In the genomic region with DNA sequence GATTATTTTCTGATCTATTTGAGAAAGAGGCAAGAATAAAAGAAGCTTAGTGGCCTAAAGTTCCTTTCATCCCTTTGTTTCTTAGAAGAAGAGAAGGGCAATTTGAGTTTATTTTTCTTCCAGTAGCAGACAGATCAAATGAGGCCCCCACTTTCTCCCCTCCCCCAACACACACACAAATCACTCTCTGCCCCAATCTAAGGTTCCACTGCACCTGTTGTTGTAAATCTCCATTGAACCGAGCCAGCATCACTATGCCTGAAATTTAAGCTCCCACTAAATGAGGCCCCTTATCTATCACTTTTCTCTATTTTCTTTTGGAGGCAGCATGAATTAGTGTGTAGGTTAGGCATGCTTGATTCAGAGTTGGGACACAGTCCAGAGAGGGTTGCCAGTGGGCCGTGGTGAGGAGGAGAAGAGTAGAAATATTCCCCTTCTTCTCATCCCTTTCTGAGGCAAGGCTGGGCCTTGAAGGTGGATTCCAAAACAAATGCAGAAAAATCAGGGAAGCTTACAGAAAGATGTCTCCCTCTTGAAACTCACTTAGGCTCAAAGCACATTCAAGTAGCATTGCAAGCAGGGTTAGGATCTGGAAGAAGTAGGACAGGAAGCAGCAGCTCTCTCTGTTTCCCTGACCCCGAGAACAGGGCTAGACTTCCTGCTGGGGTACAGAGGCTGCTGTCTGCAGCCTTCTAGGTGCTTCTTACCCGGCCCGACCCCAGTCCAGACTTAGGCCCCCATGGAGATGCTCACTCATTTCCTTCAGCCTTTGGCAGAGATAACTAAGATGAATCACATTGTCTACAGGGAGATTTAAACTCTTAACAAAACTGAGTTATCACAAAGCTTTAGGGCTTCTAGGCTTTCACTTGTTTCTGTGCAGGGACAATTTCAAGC, we compare ENCODE assay signal across 16 cellular contexts.
DNase-seq lines count a peak whose midpoint lies in the region; ATAC-seq, FAIRE-seq and TF ChIP-seq lines count a peak whose summit lies in the region.
"Had no signal": no experiment of that assay in that cellular context is flagged by ENCODE, and none has a peak within 500 bp of the region (broad histone marks: within the 10 kb centered on the region; RNA-seq: fewer than 3 reads in every experiment).

No MANE protein-coding gene starts in this region.

- H3K9me1 ChIP-seq in endothelial cell of umbilical vein (replicated peaks; ENCODE audit: control insufficient read depth, extremely low read depth, insufficient read depth, low read length) = no peaks in the 10 kb centered on the region

- no peak overlapping the region for H3K9ac ChIP-seq in endothelial cell of umbilical vein (replicated peaks; ENCODE audit: extremely low read depth, insufficient read depth, low read length)

- DNase-seq in GM03348 (ENCODE audit: low spot score) (peak; percentile 51), NCI-H226 (peak; percentile 34), endothelial cell of umbilical vein (ENCODE audit: low read depth, low spot score) (peak; percentile 20), psoas muscle (no peak), upper lobe of right lung (no peak), SKM-1 treated with dmso at 0.1 percent for 144 hours (lab: John Stamatoyannopoulos, UW; ENCODE audit: unreplicated experiment) (no peak)
- DNase-seq in activated CD8-positive, alpha-beta memory T cell treated with anti-CD3 and anti-CD28 coated beads, Interleukin-2, amount 10 ng/mL, durations not matched to agents 7 days and 5 days = no peak
- DNase-seq: activated CD4-positive, alpha-beta memory T cell treated with anti-CD3 and anti-CD28 coated beads, Interleukin-2, amount 10 ng/mL, durations not matched to agents 7 days and 5 days; NCI-H187 treated with DMSO at 0.1 percent for 48 hours; occipital lobe; stimulated activated naive CD4-positive, alpha-beta T cell treated with Interleukin-2 at 50 U/mL for 16 hours had no signal

- H3K4me2 ChIP-seq in endothelial cell of umbilical vein (ENCODE audit: insufficient read depth, low read length) = no peak overlapping the region

- peaks cover 4% of the 10 kb centered on the region for H3K4me1 ChIP-seq in endothelial cell of umbilical vein (ENCODE audit: control insufficient read depth, extremely low read depth, insufficient read depth, low read length)
- peaks cover 12% of the 10 kb centered on the region for H3K4me1 ChIP-seq in psoas muscle
- no peaks in the 10 kb centered on the region for H3K4me1 ChIP-seq in upper lobe of right lung

- no peaks in the 10 kb centered on the region for H3K9me3 ChIP-seq in endothelial cell of umbilical vein (replicated peaks; ENCODE audit: control insufficient read depth, insufficient read depth, low read length)
- H3K9me3 ChIP-seq in psoas muscle = no peaks in the 10 kb centered on the region
- no peaks in the 10 kb centered on the region for H3K9me3 ChIP-seq in upper lobe of right lung

- FAIRE-seq in endothelial cell of umbilical vein (lab: Jason Lieb, UNC) = peak; percentile 8
- FAIRE-seq: G401.6 had no signal

- no peaks in the 10 kb centered on the region for H3K27me3 Mint-ChIP-seq in activated CD8-positive, alpha-beta memory T cell treated with anti-CD3 and anti-CD28 coated beads, Interleukin-2, amount 10 ng/mL, durations not matched to agents 7 days and 5 days
- H3K27me3 Mint-ChIP-seq: activated CD4-positive, alpha-beta memory T cell treated with anti-CD3 and anti-CD28 coated beads, Interleukin-2, amount 10 ng/mL, durations not matched to agents 7 days and 5 days had no signal

- H3K27me3 ChIP-seq in endothelial cell of umbilical vein (ENCODE audit: control insufficient read depth in 2 of 2, insufficient read depth in 2 of 2, low read length in 2 of 2) = no peaks in the 10 kb centered on the region
- H3K27me3 ChIP-seq in psoas muscle (ENCODE audit: insufficient read depth in 3 of 3, low read length in 2 of 3) = no peaks in the 10 kb centered on the region
- H3K27me3 ChIP-seq in upper lobe of right lung = no peaks in the 10 kb centered on the region

- TF ChIP-seq CTCF in endothelial cell of umbilical vein (IDR thresholded peaks at IDR 0.05; ENCODE audit: extremely low read depth in 1 of 2, insufficient read depth in 1 of 2, low read depth in 1 of 2, low read length in 2 of 2) (no peak), psoas muscle (IDR thresholded peaks at IDR 0.05) (no peak), upper lobe of right lung (IDR thresholded peaks at IDR 0.05) (no peak)

- POLR2A ChIA-PET in endothelial cell of umbilical vein (lab: Charles Lee) = no interaction called here

- dilution Hi-C loops in endothelial cell of umbilical vein (cut with MboI; ENCODE audit: extremely low pct_ligation_motif_present, low sequenced_read_pairs) = no loop called here

- 38 to 56% (median 43%) methylated on average over 5 of the region's 5 CpGs for WGBS in psoas muscle, 3 donors

- H3K36me3 ChIP-seq in endothelial cell of umbilical vein (ENCODE audit: control insufficient read depth in 2 of 2, extremely low read depth in 1 of 2, insufficient read depth in 2 of 2, low read length in 2 of 2) (no peaks in the 10 kb centered on the region), psoas muscle (ENCODE audit: insufficient read depth in 1 of 2, low read depth in 1 of 2) (peaks cover 0 to 2% of the 10 kb centered on the region in 2 donors), upper lobe of right lung (no peaks in the 10 kb centered on the region)

- no peak for TF ChIP-seq POLR2A in endothelial cell of umbilical vein (IDR thresholded peaks at IDR 0.05; ENCODE audit: low read depth, low read length)

- CTCF ChIA-PET in endothelial cell of umbilical vein (lab: Charles Lee) = interaction anchor here (0.8 to 1.6 kb wide), 4 partner anchors 9 to 21 kb away, joined by 3 to 7 read pairs (median 4); no protein-coding TSS in a partner anchor
- CTCF ChIA-PET in activated CD8-positive, alpha-beta memory T cell treated with anti-CD3 and anti-CD28 coated beads, Interleukin-2, amount 10 ng/mL, durations not matched to agents 7 days and 5 days (lab: Charles Lee) = no interaction called here

- peak in 3 of 4 donors; percentile 24 to 39 (median 32) for ATAC-seq in psoas muscle
- no peak for ATAC-seq in upper lobe of right lung
- no peak for ATAC-seq in HG03439 (IDR thresholded peaks at IDR 0.05; ENCODE audit: unreplicated experiment)
- ATAC-seq in activated CD8-positive, alpha-beta memory T cell treated with anti-CD3 and anti-CD28 coated beads, Interleukin-2, amount 10 ng/mL, durations not matched to agents 7 days and 5 days = no peak
- ATAC-seq: Panc1 had no signal

- H3K9me3 Mint-ChIP-seq in activated CD8-positive, alpha-beta memory T cell treated with anti-CD3 and anti-CD28 coated beads, Interleukin-2, amount 10 ng/mL, durations not matched to agents 7 days and 5 days (ENCODE audit: low read depth) = no peaks in the 10 kb centered on the region
- H3K9me3 Mint-ChIP-seq: activated CD4-positive, alpha-beta memory T cell treated with anti-CD3 and anti-CD28 coated beads, Interleukin-2, amount 10 ng/mL, durations not matched to agents 7 days and 5 days had no signal

- H3K36me3 Mint-ChIP-seq in activated CD8-positive, alpha-beta memory T cell treated with anti-CD3 and anti-CD28 coated beads, Interleukin-2, amount 10 ng/mL, durations not matched to agents 7 days and 5 days = no peaks in the 10 kb centered on the region

- no TSS peak for BruUV-seq in endothelial cell of umbilical vein (replicated peaks; lab: Mats Ljungman, UMichigan)

- intact Hi-C loops in endothelial cell of umbilical vein (cut with micrococcal nuclease) (no loop called here), psoas muscle (cut with DNase I) (no loop called here), upper lobe of right lung (cut with DNase I) (no loop called here)

- H3K4me3 ChIP-seq in endothelial cell of umbilical vein (replicated peaks in 1 of 3; ENCODE audit: insufficient read depth in 1 of 3, low read depth in 1 of 3, low read length in 3 of 3) (no peak overlapping the region), psoas muscle (no peak overlapping the region), upper lobe of right lung (no peak overlapping the region)
- H3K4me3 ChIP-seq: coronary artery, skin epidermis had no signal

- H3K27ac ChIP-seq in endothelial cell of umbilical vein (ENCODE audit: insufficient read depth, low read depth, low read length) (no peak overlapping the region), psoas muscle (no peak overlapping the region), upper lobe of right lung (no peak overlapping the region)
- H3K27ac ChIP-seq: coronary artery, skin epidermis had no signal

- H3K79me2 ChIP-seq in endothelial cell of umbilical vein (ENCODE audit: control insufficient read depth, insufficient read depth, low read length) = no peaks in the 10 kb centered on the region

- peak overlapping the region; percentile 16 for H2AFZ ChIP-seq in endothelial cell of umbilical vein (ENCODE audit: low read depth, low read length)

- H3K4me3 Mint-ChIP-seq in activated CD8-positive, alpha-beta memory T cell treated with anti-CD3 and anti-CD28 coated beads, Interleukin-2, amount 10 ng/mL, durations not matched to agents 7 days and 5 days = no peak overlapping the region
- H3K4me3 Mint-ChIP-seq: activated CD4-positive, alpha-beta memory T cell treated with anti-CD3 and anti-CD28 coated beads, Interleukin-2, amount 10 ng/mL, durations not matched to agents 7 days and 5 days had no signal

- no peaks in the 10 kb centered on the region for H4K20me1 ChIP-seq in endothelial cell of umbilical vein (replicated peaks; ENCODE audit: control insufficient read depth, extremely low read depth, insufficient read depth, low read length)

- peaks cover 7% of the 10 kb centered on the region for H3K4me1 Mint-ChIP-seq in activated CD8-positive, alpha-beta memory T cell treated with anti-CD3 and anti-CD28 coated beads, Interleukin-2, amount 10 ng/mL, durations not matched to agents 7 days and 5 days

- H3K27ac Mint-ChIP-seq in activated CD8-positive, alpha-beta memory T cell treated with anti-CD3 and anti-CD28 coated beads, Interleukin-2, amount 10 ng/mL, durations not matched to agents 7 days and 5 days = no peak overlapping the region
- H3K27ac Mint-ChIP-seq: activated CD4-positive, alpha-beta memory T cell treated with anti-CD3 and anti-CD28 coated beads, Interleukin-2, amount 10 ng/mL, durations not matched to agents 7 days and 5 days had no signal

TF ChIP-seq in endothelial cell of umbilical vein, 7 proteins besides CTCF, POLR2A, EP300 and RAD21 (continues in another document):
- TF ChIP-seq MYC (IDR thresholded peaks at IDR 0.05; ENCODE audit: low read depth, low read length) = no peak
- no peak for TF ChIP-seq POLR2AphosphoS5 (IDR thresholded peaks at IDR 0.05; ENCODE audit: insufficient read depth, low read depth, low read length)
- no peak for TF ChIP-seq JUN (IDR thresholded peaks at IDR 0.05; ENCODE audit: borderline replicate concordance, insufficient read depth, insufficient read length, low read depth)
- no peak for TF ChIP-seq FOS (IDR thresholded peaks at IDR 0.05; ENCODE audit: borderline replicate concordance, insufficient read depth, low read length)
- TF ChIP-seq, protein P1, sequence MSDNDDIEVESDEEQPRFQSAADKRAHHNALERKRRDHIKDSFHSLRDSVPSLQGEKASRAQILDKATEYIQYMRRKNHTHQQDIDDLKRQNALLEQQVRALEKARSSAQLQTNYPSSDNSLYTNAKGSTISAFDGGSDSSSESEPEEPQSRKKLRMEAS (IDR thresholded peaks at IDR 0.05; ENCODE audit: insufficient read depth, insufficient read length) = no peak
- no peak for TF ChIP-seq GATA2 (IDR thresholded peaks at IDR 0.05; ENCODE audit: insufficient read depth, insufficient read length, low read depth, low read length)

Comparison
In these comparisons a context has a peak if more than half of its experiments do, and no peak if none do; other contexts are left out.
1. DNase-seq: peak in GM03348 (single experiment), NCI-H226 (single experiment) and endothelial cell of umbilical vein (single experiment); none in psoas muscle (0 of 2), upper lobe of right lung (single experiment), SKM-1 treated with dmso at 0.1 percent for 144 hours (single experiment) and activated CD8-positive, alpha-beta memory T cell treated with anti-CD3 and anti-CD28 coated beads, Interleukin-2, amount 10 ng/mL, durations not matched to agents 7 days and 5 days (single experiment).
2. ATAC-seq: peak in psoas muscle (3 of 4); none in upper lobe of right lung (single experiment), HG03439 (single experiment) and activated CD8-positive, alpha-beta memory T cell treated with anti-CD3 and anti-CD28 coated beads, Interleukin-2, amount 10 ng/mL, durations not matched to agents 7 days and 5 days (single experiment).